ENCODE assay signal across 9 cellular contexts in genomic region chr11:11230802-11231562, GRCh38.
DNase-seq lines count a peak whose midpoint lies in the region; ATAC-seq, FAIRE-seq and TF ChIP-seq lines count a peak whose summit lies in the region.
"Had no signal": no experiment of that assay in that cellular context is flagged by ENCODE, and none has a peak within 500 bp of the region (broad histone marks: within the 10 kb centered on the region; RNA-seq: fewer than 3 reads in every experiment).

No MANE protein-coding gene starts in this region.

- BruUV-seq in HepG2 (replicated peaks; lab: Mats Ljungman, UMichigan), result no TSS peak

- H3K79me2 ChIP-seq in GM23248 (ENCODE audit: insufficient read depth), result no peaks in the 10 kb centered on the region
- H3K79me2 ChIP-seq in HepG2 (ENCODE audit: insufficient read depth, low read length), result no peaks in the 10 kb centered on the region

- H3K27ac ChIP-seq in GM23248 (no peak overlapping the region), HepG2 (ENCODE audit: extremely low read length, insufficient read depth, low read length) (no peak overlapping the region)

- DNase-seq in D721Med (ENCODE audit: insufficient read length, low spot score) (no peak), GM23248 (peak; percentile 13), HepG2 (ENCODE audit: low spot score) (peak; percentile 4), H4 (ENCODE audit: low spot score) (no peak), SHP77 treated with DMSO at 0.1 percent for 48 hours (lab: John Stamatoyannopoulos, UW) (no peak)

- no peak for FAIRE-seq in D721Med (lab: Jason Lieb, UNC)
- FAIRE-seq in HepG2 (lab: Jason Lieb, UNC), result no peak

- intact Hi-C loops in HepG2 (cut with micrococcal nuclease; ENCODE audit: unreplicated experiment), result no loop called here

- TF ChIP-seq CTCF in D721Med (IDR thresholded peaks at IDR 0.05; ENCODE audit: insufficient read depth, missing control alignments) (peak; percentile 37), WI38 (IDR thresholded peaks at IDR 0.05; ENCODE audit: low read depth, low read length) (0 out of 2 replicates have a peak, but pooled peaks have one; percentile 4), HepG2 (CRISPR knock-in tag; IDR thresholded peaks at IDR 0.05) (peak; percentile 24; the same call in 1 of the 2 replicates)

- no peaks in the 10 kb centered on the region for H3K9me2 ChIP-seq in GM23248 (ENCODE audit: insufficient read depth)

- no peak for TF ChIP-seq RAD21 in HepG2 (CRISPR knock-in tag; IDR thresholded peaks at IDR 0.05)

- H3K4me1 ChIP-seq in GM23248 (ENCODE audit: insufficient read depth) (no peaks in the 10 kb centered on the region), HepG2 (ENCODE audit: insufficient read depth, low read length) (no peaks in the 10 kb centered on the region)
- H3K4me1 ChIP-seq: HAP-1 had no signal

- 2 to 4% methylated on average over 7 of the region's 7 CpGs for WGBS in GM23248 (ENCODE audit: low coverage in 1 of 2, low lambda C conversion rate in 2 of 2, missing lambda C conversion rate in 2 of 2), 2 experiments
- WGBS in HepG2 (ENCODE audit: low lambda C conversion rate), result 0% methylated on average over 7 of the region's 7 CpGs

- no peaks in the 10 kb centered on the region for H3K9me3 ChIP-seq in GM23248 (ENCODE audit: low read depth)
- no peaks in the 10 kb centered on the region for H3K9me3 ChIP-seq in HepG2 (ENCODE audit: low read length)
- H3K9me3 ChIP-seq: HAP-1 had no signal

- ATAC-seq in HepG2, result peak; percentile 76
- ATAC-seq in GM19035 (IDR thresholded peaks at IDR 0.05; ENCODE audit: unreplicated experiment), result no peak
- ATAC-seq in HG02938 (IDR thresholded peaks at IDR 0.05; ENCODE audit: unreplicated experiment), result no peak

- in situ Hi-C loops in GM23248 (cut with MboI), result no loop called here
- in situ Hi-C loops in HepG2 (cut with HindIII; ENCODE audit: extremely low pct_ligation_motif_present, low pct_unique_long_range_greater_than_20kb), result no loop called here

- no peak overlapping the region for H3K9ac ChIP-seq in GM23248
- no peak overlapping the region for H3K9ac ChIP-seq in HepG2 (ENCODE audit: insufficient read depth, low read depth, low read length)

- TF ChIP-seq EP300 in HepG2 (IDR thresholded peaks at IDR 0.05; ENCODE audit: low read depth in 2 of 2, low read length in 2 of 2), result no peak
- no peak for TF ChIP-seq EP300 in HepG2 (CRISPR knock-in tag; IDR thresholded peaks at IDR 0.05; ENCODE audit: borderline replicate concordance)

- H2AFZ ChIP-seq in GM23248 (no peak overlapping the region), HepG2 (ENCODE audit: low read length) (no peak overlapping the region)

- no peaks in the 10 kb centered on the region for H4K20me1 ChIP-seq in GM23248 (ENCODE audit: insufficient read depth)
- H4K20me1 ChIP-seq in HepG2 (ENCODE audit: insufficient read depth, low read length), result no peaks in the 10 kb centered on the region

- H3K36me3 ChIP-seq in GM23248 (ENCODE audit: low read depth) (no peaks in the 10 kb centered on the region), HepG2 (replicated peaks in 1 of 2; ENCODE audit: control insufficient read depth in 1 of 2, insufficient read depth in 2 of 2, low read length in 2 of 2) (no peaks in the 10 kb centered on the region)
- H3K36me3 ChIP-seq: HAP-1 had no signal

- POLR2A ChIA-PET in HepG2 (lab: Yijun Ruan, JAX), result no interaction called here

- TF ChIP-seq POLR2A in HepG2 (IDR thresholded peaks at IDR 0.05; ENCODE audit: insufficient read depth in 1 of 2, low read depth in 2 of 2, low read length in 2 of 2), result no peak

- H3K4me3 ChIP-seq in GM23248 (no peak overlapping the region), WI38 (ENCODE audit: low read depth, low read length) (no peak overlapping the region), HepG2 (replicated peaks in 1 of 3; ENCODE audit: insufficient read depth in 1 of 3, low read depth in 2 of 3, low read length in 3 of 3) (no peak overlapping the region)
- H3K4me3 ChIP-seq: HAP-1 had no signal

- CTCF ChIA-PET in HepG2 (lab: Yijun Ruan, JAX; ENCODE audit: low intra/inter-chr PET ratio, low total read pairs), result interaction anchor here (1.6 kb wide), 1 partner anchor 557 kb away, joined by 5 read pairs; no protein-coding TSS in a partner anchor

- H3F3A ChIP-seq in GM23248 (ENCODE audit: insufficient read depth), result no peaks in the 10 kb centered on the region

- H3K4me2 ChIP-seq in GM23248 (ENCODE audit: unreplicated experiment), result no peak overlapping the region
- no peak overlapping the region for H3K4me2 ChIP-seq in HepG2 (ENCODE audit: low read depth, low read length)

- peaks cover 25% of the 10 kb centered on the region for H3K27me3 ChIP-seq in GM23248 (replicated peaks; ENCODE audit: insufficient read depth)
- no peaks in the 10 kb centered on the region; a peak in 1 of 5 replicates for H3K27me3 ChIP-seq in HepG2 (ENCODE audit: control insufficient read depth in 1 of 2, insufficient read depth in 2 of 2, low read length in 2 of 2)

TF ChIP-seq in HepG2, 621 proteins besides CTCF, POLR2A, EP300 and RAD21:
- TF ChIP-seq FOXP1 (IDR thresholded peaks at IDR 0.05) (no peak), FOXP1 (CRISPR knock-in tag; IDR thresholded peaks at IDR 0.05) (no peak), ZBTB26 (CRISPR knock-in tag; IDR thresholded peaks at IDR 0.05; ENCODE audit: borderline replicate concordance) (no peak), STAG1 (CRISPR knock-in tag; IDR thresholded peaks at IDR 0.05) (0 out of 2 replicates have a peak, but pooled peaks have one; percentile 13), ZNF773 (CRISPR knock-in tag; IDR thresholded peaks at IDR 0.05; ENCODE audit: borderline replicate concordance) (no peak), KLF15 (CRISPR knock-in tag; IDR thresholded peaks at IDR 0.05; ENCODE audit: borderline replicate concordance) (no peak)

Comparison
In these comparisons a context has a peak if more than half of its experiments do, and no peak if none do; other contexts are left out.
1. DNase-seq: peak in GM23248 (single experiment) and HepG2 (single experiment); none in D721Med (single experiment), H4 (single experiment) and SHP77 treated with DMSO at 0.1 percent for 48 hours (single experiment).
2. Peak in every context shown above with its lines, with median percentiles within 50 percentile points of each other: CTCF ChIP-seq.